1 cellular context compared by ENCODE assay signal in genomic region chr7:11570922-11571550, GRCh38.
TF ChIP-seq lines count a peak whose summit lies in the region.

No MANE protein-coding gene starts in this region.

TF ChIP-seq in A549, 52 proteins besides CTCF, POLR2A, EP300 and RAD21 (continued from another document):
- no peak for TF ChIP-seq RFX5 (IDR thresholded peaks at IDR 0.05)
- TF ChIP-seq SREBF2 (IDR thresholded peaks at IDR 0.05), result no peak
- TF ChIP-seq JUNB (IDR thresholded peaks at IDR 0.05), result no peak
- no peak for TF ChIP-seq KDM1A (IDR thresholded peaks at IDR 0.05; ENCODE audit: low read depth)
